ENCODE assay signal across 21 cellular contexts in the genomic region with DNA sequence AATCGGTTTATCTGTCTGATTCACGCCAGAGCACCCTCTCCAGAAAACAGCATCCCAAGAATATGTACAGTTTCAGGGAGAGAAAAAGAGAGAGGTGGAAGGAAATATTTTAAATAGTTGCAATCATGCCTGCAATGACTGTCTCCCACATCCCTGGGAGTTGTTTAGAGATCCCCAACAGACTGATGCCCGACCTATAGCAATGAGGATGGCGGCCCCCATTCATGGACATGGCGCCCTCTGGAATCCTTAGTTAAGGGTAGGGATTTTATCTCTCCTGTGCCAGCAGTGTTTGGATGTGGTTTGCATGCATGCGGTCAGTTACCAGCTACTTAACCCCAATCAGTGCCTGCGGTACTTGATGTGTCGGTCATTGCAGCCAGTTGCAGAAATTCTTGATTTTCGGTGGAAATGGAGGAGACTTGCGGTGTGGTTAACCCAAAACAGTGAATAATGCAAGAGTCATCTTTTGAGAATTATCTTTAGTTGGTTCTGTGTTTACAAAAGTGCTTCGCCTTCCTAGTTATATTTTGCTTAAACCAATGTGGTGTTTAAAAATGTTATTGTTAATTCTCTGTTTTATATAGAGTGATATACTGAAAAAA.
DNase-seq lines count a peak whose midpoint lies in the region; ATAC-seq and TF ChIP-seq lines count a peak whose summit lies in the region.
"Had no signal": no experiment of that assay in that cellular context is flagged by ENCODE, and none has a peak within 500 bp of the region (broad histone marks: within the 10 kb centered on the region; RNA-seq: fewer than 3 reads in every experiment).

No MANE protein-coding gene starts in this region.

- no peak for ATAC-seq in activated CD8-positive, alpha-beta memory T cell treated with anti-CD3 and anti-CD28 coated beads, Interleukin-2, amount 10 ng/mL, durations not matched to agents 7 days and 5 days
- ATAC-seq in HG03565 (IDR thresholded peaks at IDR 0.05; ENCODE audit: unreplicated experiment) (no peak), GM19324 (IDR thresholded peaks at IDR 0.05; ENCODE audit: low FRiP score, unreplicated experiment) (no peak)
- ATAC-seq: gastrocnemius medialis, GM12878, right lobe of liver had no signal

- WGBS in trophoblast cell (ENCODE audit: extremely low coverage, insufficient coverage, insufficient read length) = no CpG with 5 or more reads among the region's 11 CpGs

- H3K4me1 ChIP-seq in SJSA1 (replicated peaks) = peaks cover 21% of the 10 kb centered on the region
- H3K4me1 ChIP-seq in trophoblast cell (ENCODE audit: control insufficient read depth in 1 of 2, insufficient read depth in 2 of 2, low read length in 2 of 2) = peaks cover 12 to 21% of the 10 kb centered on the region in 2 experiments
- H3K4me1 ChIP-seq: gastrocnemius medialis, right lobe of liver, vagina had no signal

- no peak overlapping the region for H4K8ac ChIP-seq in trophoblast cell (ENCODE audit: low read depth, low read length)

- H4K91ac ChIP-seq in trophoblast cell (ENCODE audit: low read depth, low read length) = no peak overlapping the region

- H3K9me3 ChIP-seq in SJSA1 (replicated peaks) (no peaks in the 10 kb centered on the region), trophoblast cell (ENCODE audit: insufficient read depth, low read depth, low read length) (no peaks in the 10 kb centered on the region)
- H3K9me3 ChIP-seq: gastrocnemius medialis, right lobe of liver, suprapubic skin, vagina had no signal

- peak overlapping the region; percentile 43 for H3K27ac ChIP-seq in SJSA1
- no peak overlapping the region for H3K27ac ChIP-seq in trophoblast cell (ENCODE audit: low read depth, low read length)
- H3K27ac ChIP-seq: gastrocnemius medialis, right lobe of liver, suprapubic skin, vagina had no signal

- no peaks in the 10 kb centered on the region for H3K27me3 Mint-ChIP-seq in activated CD8-positive, alpha-beta memory T cell treated with anti-CD3 and anti-CD28 coated beads, Interleukin-2, amount 10 ng/mL, durations not matched to agents 7 days and 5 days
- H3K27me3 Mint-ChIP-seq: activated naive CD8-positive, alpha-beta T cell treated with anti-CD3 and anti-CD28 coated beads for 36 hours; CD4-positive, alpha-beta T cell; naive B cell had no signal

- H3K4me1 Mint-ChIP-seq in activated CD8-positive, alpha-beta memory T cell treated with anti-CD3 and anti-CD28 coated beads, Interleukin-2, amount 10 ng/mL, durations not matched to agents 7 days and 5 days = no peaks in the 10 kb centered on the region
- H3K4me1 Mint-ChIP-seq: naive B cell had no signal

- no peak overlapping the region for H2BK120ac ChIP-seq in trophoblast cell (ENCODE audit: insufficient read depth, low read length, poor library complexity)

- H3K79me2 ChIP-seq in trophoblast cell (ENCODE audit: control insufficient read depth, insufficient read depth, low read length, poor library complexity) = peaks cover 1% of the 10 kb centered on the region

- no peak overlapping the region for H3K9ac ChIP-seq in trophoblast cell (ENCODE audit: low read length)

- DNase-seq in EL (peak; percentile 83), SJSA1 (ENCODE audit: low read depth in 1 of 2, low spot score in 2 of 2) (peak; percentile 94 to 95), choroid plexus epithelial cell (ENCODE audit: low read depth) (peak; percentile 62), trophoblast cell (no peak), NCI-H524 treated with DMSO at 0.1 percent for 48 hours (lab: John Stamatoyannopoulos, UW) (no peak)
- no peak for DNase-seq in activated CD8-positive, alpha-beta memory T cell treated with anti-CD3 and anti-CD28 coated beads, Interleukin-2, amount 10 ng/mL, durations not matched to agents 7 days and 5 days
- DNase-seq: activated naive CD8-positive, alpha-beta T cell treated with anti-CD3 and anti-CD28 coated beads for 36 hours; CD4-positive, alpha-beta T cell; DMS153; gastrocnemius medialis; kidney glomerular epithelial cell; naive B cell; NCI-H1105 treated with DMSO at 0.1 percent for 48 hours; NCI-H2107; NCI-H510A treated with DMSO at 0.1 percent for 48 hours; right lobe of liver had no signal

- H4K12ac ChIP-seq in trophoblast cell (ENCODE audit: low read depth, low read length) = no peak overlapping the region

- H3K79me1 ChIP-seq in trophoblast cell (ENCODE audit: low read length) = peaks cover 18% of the 10 kb centered on the region

- H3K14ac ChIP-seq in trophoblast cell (ENCODE audit: low read length) = no peak overlapping the region

- H2BK5ac ChIP-seq in trophoblast cell (ENCODE audit: low read depth, low read length, poor library complexity) = no peak overlapping the region

- peak overlapping the region; percentile 13 for H3K23ac ChIP-seq in trophoblast cell (ENCODE audit: low read length)

- peaks cover 1% of the 10 kb centered on the region for H3K36me3 Mint-ChIP-seq in activated CD8-positive, alpha-beta memory T cell treated with anti-CD3 and anti-CD28 coated beads, Interleukin-2, amount 10 ng/mL, durations not matched to agents 7 days and 5 days
- H3K36me3 Mint-ChIP-seq: naive B cell had no signal

- H3K9me3 Mint-ChIP-seq in activated CD8-positive, alpha-beta memory T cell treated with anti-CD3 and anti-CD28 coated beads, Interleukin-2, amount 10 ng/mL, durations not matched to agents 7 days and 5 days (ENCODE audit: low read depth) = no peaks in the 10 kb centered on the region
- H3K9me3 Mint-ChIP-seq: activated naive CD8-positive, alpha-beta T cell treated with anti-CD3 and anti-CD28 coated beads for 36 hours; CD4-positive, alpha-beta T cell; naive B cell had no signal

- no peak overlapping the region for H3K18ac ChIP-seq in trophoblast cell (ENCODE audit: low read length)

- TF ChIP-seq CTCF in choroid plexus epithelial cell (conservative IDR thresholded peaks at IDR 0.05; ENCODE audit: low read depth, low read length) = no peak

- peak overlapping the region; percentile 13 for H2BK12ac ChIP-seq in trophoblast cell (ENCODE audit: low read length)

- H3K4me3 Mint-ChIP-seq in activated CD8-positive, alpha-beta memory T cell treated with anti-CD3 and anti-CD28 coated beads, Interleukin-2, amount 10 ng/mL, durations not matched to agents 7 days and 5 days = no peak overlapping the region
- H3K4me3 Mint-ChIP-seq: activated naive CD8-positive, alpha-beta T cell treated with anti-CD3 and anti-CD28 coated beads for 36 hours; CD4-positive, alpha-beta T cell; naive B cell had no signal

- peak overlapping the region; percentile 26 for H2AK5ac ChIP-seq in trophoblast cell (ENCODE audit: low read length)

- H3K4ac ChIP-seq in trophoblast cell (ENCODE audit: low read depth, low read length) = no peak overlapping the region

- no peak overlapping the region for H3K4me2 ChIP-seq in trophoblast cell (ENCODE audit: low read length)

- H2AFZ ChIP-seq in trophoblast cell (ENCODE audit: insufficient read depth, low read length, poor library complexity) = no peak overlapping the region

- CTCF ChIA-PET in activated CD8-positive, alpha-beta memory T cell treated with anti-CD3 and anti-CD28 coated beads, Interleukin-2, amount 10 ng/mL, durations not matched to agents 7 days and 5 days (lab: Charles Lee) = no interaction called here

- H3K27ac Mint-ChIP-seq in activated CD8-positive, alpha-beta memory T cell treated with anti-CD3 and anti-CD28 coated beads, Interleukin-2, amount 10 ng/mL, durations not matched to agents 7 days and 5 days = no peak overlapping the region
- H3K27ac Mint-ChIP-seq: activated naive CD8-positive, alpha-beta T cell treated with anti-CD3 and anti-CD28 coated beads for 36 hours; CD4-positive, alpha-beta T cell; naive B cell had no signal

- H3K27me3 ChIP-seq in SJSA1 (replicated peaks) = no peaks in the 10 kb centered on the region
- no peaks in the 10 kb centered on the region for H3K27me3 ChIP-seq in trophoblast cell (ENCODE audit: insufficient read depth, low read length)
- H3K27me3 ChIP-seq: gastrocnemius medialis, right lobe of liver, suprapubic skin, vagina had no signal

- H3K4me3 ChIP-seq in SJSA1 = no peak overlapping the region
- no peak overlapping the region for H3K4me3 ChIP-seq in choroid plexus epithelial cell (ENCODE audit: low read depth, low read length)
- H3K4me3 ChIP-seq in trophoblast cell (ENCODE audit: low read depth, low read length) = no peak overlapping the region
- H3K4me3 ChIP-seq: gastrocnemius medialis, GM12878, right lobe of liver, suprapubic skin, vagina had no signal

- H3K36me3 ChIP-seq in SJSA1 (no peaks in the 10 kb centered on the region), trophoblast cell (ENCODE audit: control insufficient read depth in 1 of 2, insufficient read depth in 2 of 2, low read length in 2 of 2) (no peaks in the 10 kb centered on the region)
- H3K36me3 ChIP-seq: gastrocnemius medialis, right lobe of liver, suprapubic skin, vagina had no signal

Comparison
In these comparisons a context has a peak if more than half of its experiments do, and no peak if none do; other contexts are left out.
1. DNase-seq: peak in EL (single experiment), SJSA1 (2 of 2) and choroid plexus epithelial cell (single experiment); none in trophoblast cell (0 of 2), activated CD8-positive, alpha-beta memory T cell treated with anti-CD3 and anti-CD28 coated beads, Interleukin-2, amount 10 ng/mL, durations not matched to agents 7 days and 5 days (single experiment) and NCI-H524 treated with DMSO at 0.1 percent for 48 hours (single experiment).